12 cellular contexts compared by ENCODE assay signal in the genomic region with DNA sequence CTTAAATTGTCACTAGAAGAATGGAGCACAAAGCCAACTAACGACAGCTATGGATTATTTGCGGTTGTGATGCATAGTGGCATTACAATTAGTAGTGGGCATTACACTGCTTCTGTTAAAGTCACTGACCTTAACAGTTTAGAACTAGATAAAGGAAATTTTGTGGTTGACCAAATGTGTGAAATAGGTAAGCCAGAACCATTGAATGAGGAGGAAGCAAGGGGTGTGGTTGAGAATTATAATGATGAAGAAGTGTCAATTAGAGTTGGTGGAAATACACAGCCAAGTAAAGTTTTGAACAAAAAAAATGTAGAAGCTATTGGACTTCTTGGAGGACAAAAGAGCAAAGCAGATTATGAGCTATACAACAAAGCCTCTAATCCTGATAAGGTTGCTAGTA.
"Had no signal": no experiment of that assay in that cellular context is flagged by ENCODE, and none has a peak within 500 bp of the region (broad histone marks: within the 10 kb centered on the region; RNA-seq: fewer than 3 reads in every experiment).

No MANE protein-coding gene starts in this region.

- ATAC-seq: activated naive CD4-positive, alpha-beta T cell treated with anti-CD3 and anti-CD28 coated beads, Interleukin-2, amount 50 U/mL, for 72 hours; activated T-helper 17 cell treated with anti-CD3 and anti-CD28 coated beads, Interleukin-2, amount 50 U/mL, for 72 hours; left ventricle myocardium superior; upper lobe of right lung had no signal

- H3K27me3 ChIP-seq: testis, upper lobe of right lung had no signal

- H3K4me3 Mint-ChIP-seq: activated T-helper 17 cell treated with anti-CD3 and anti-CD28 coated beads, Interleukin-2, amount 50 U/mL, for 72 hours; neural crest cell had no signal

- H3K4me1 Mint-ChIP-seq: neural crest cell had no signal

- H3K27ac ChIP-seq: testis, upper lobe of right lung had no signal

- H3K4me1 ChIP-seq: testis, upper lobe of right lung had no signal

- H3K27ac Mint-ChIP-seq: activated T-helper 17 cell treated with anti-CD3 and anti-CD28 coated beads, Interleukin-2, amount 50 U/mL, for 72 hours had no signal

- H3K27me3 Mint-ChIP-seq: activated T-helper 17 cell treated with anti-CD3 and anti-CD28 coated beads, Interleukin-2, amount 50 U/mL, for 72 hours had no signal

- H3K9me3 Mint-ChIP-seq: activated naive CD4-positive, alpha-beta T cell treated with anti-CD3 and anti-CD28 coated beads, Interleukin-2, amount 50 U/mL, for 72 hours; activated T-helper 17 cell treated with anti-CD3 and anti-CD28 coated beads, Interleukin-2, amount 50 U/mL, for 72 hours; neural crest cell had no signal

- H3K4me3 ChIP-seq: testis, upper lobe of right lung had no signal

- DNase-seq: activated CD4-positive, alpha-beta T cell treated with anti-CD3 and anti-CD28 coated beads, Interleukin-2, amount 50 U/mL, for 48 hours; activated CD4-positive, CD25-positive, alpha-beta regulatory T cell; anterior cingulate cortex; left ventricle myocardium superior; SK-N-SH; stimulated activated CD4-positive, alpha-beta T cell treated with anti-CD3 and anti-CD28 coated beads, Interleukin-2, amount 100 ng/mL, for 48 hours; stimulated activated naive CD4-positive, alpha-beta T cell treated with Interleukin-2 at 50 U/mL for 16 hours; testis; upper lobe of right lung had no signal

- H3K9me3 ChIP-seq: SK-N-SH, testis, upper lobe of right lung had no signal
